Comparison of ENCODE assay signal across 36 cellular contexts in the genomic region with DNA sequence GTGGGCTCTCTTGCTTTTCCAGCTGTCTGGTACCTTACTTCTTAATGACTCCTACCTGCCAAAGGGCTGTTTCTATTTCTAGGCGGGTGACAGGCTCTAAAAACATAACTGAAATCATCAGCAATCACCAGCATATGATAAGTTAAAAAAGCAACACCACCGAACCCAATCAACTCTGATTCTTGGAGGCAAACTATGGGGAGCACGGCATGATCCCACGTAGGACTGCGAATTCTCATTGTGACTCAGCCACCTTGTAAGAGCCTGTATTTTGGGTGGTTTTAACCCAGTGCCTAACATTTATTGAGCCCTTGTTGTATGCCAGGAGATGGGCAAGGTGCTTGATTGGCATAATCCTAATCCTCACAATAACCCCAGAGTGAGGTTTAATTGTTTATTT.
"Had no signal": no experiment of that assay in that cellular context is flagged by ENCODE, and none has a peak within 500 bp of the region (broad histone marks: within the 10 kb centered on the region; RNA-seq: fewer than 3 reads in every experiment).

No MANE protein-coding gene starts in this region.

- H3K4me1 Mint-ChIP-seq: activated naive CD4-positive, alpha-beta T cell treated with anti-CD3 and anti-CD28 coated beads, Interleukin-2, amount 10 ng/mL, durations not matched to agents 7 days and 5 days; activated naive CD8-positive, alpha-beta T cell treated with anti-CD3 and anti-CD28 coated beads for 36 hours; activated naive CD8-positive, alpha-beta T cell treated with anti-CD3 and anti-CD28 coated beads, Interleukin-2, amount 10 ng/mL, durations not matched to agents 7 days and 5 days; activated naive CD8-positive, alpha-beta T cell treated with anti-CD3 and anti-CD28 coated beads, Interleukin-2, amount 50 U/mL, for 24 hours; brain; central memory CD8-positive, alpha-beta T cell had no signal

- H3K4me3 Mint-ChIP-seq: activated naive CD4-positive, alpha-beta T cell treated with anti-CD3 and anti-CD28 coated beads for 36 hours; activated naive CD4-positive, alpha-beta T cell treated with anti-CD3 and anti-CD28 coated beads, Interleukin-2, amount 10 ng/mL, durations not matched to agents 7 days and 5 days; activated naive CD4-positive, alpha-beta T cell treated with anti-CD3 and anti-CD28 coated beads, Interleukin-2, amount 50 U/mL, for 24 hours; activated naive CD8-positive, alpha-beta T cell; activated naive CD8-positive, alpha-beta T cell treated with anti-CD3 and anti-CD28 coated beads for 36 hours; activated naive CD8-positive, alpha-beta T cell treated with anti-CD3 and anti-CD28 coated beads, Interleukin-2, amount 10 ng/mL, durations not matched to agents 7 days and 5 days; activated naive CD8-positive, alpha-beta T cell treated with anti-CD3 and anti-CD28 coated beads, Interleukin-2, amount 50 U/mL, for 24 hours; activated T-cell treated with anti-CD3 and anti-CD28 coated beads, Interleukin-2, amount 50 U/mL, for 24 hours; activated T-cell treated with anti-CD3 and anti-CD28 coated beads, Interleukin-2, amount 50 U/mL, for 4 hours; activated T-cell treated with anti-CD3 and anti-CD28 coated beads, Interleukin-2, amount 50 U/mL, for 72 hours; activated T-helper 1 cell treated with anti-CD3 and anti-CD28 coated beads, Interleukin-12 subunit alpha, Interleukin-12 subunit beta, Interleukin-2, Interleukin-4 antibody, amounts not matched to agents 30 ng/mL and 10 ng/mL and 1 ng/mL, durations not matched to agents 14 hours and 24 hours and 36 hours; brain; central memory CD8-positive, alpha-beta T cell had no signal

- H3K9me3 ChIP-seq: adrenal gland, ascending aorta, body of pancreas had no signal

- H3K27me3 Mint-ChIP-seq: activated naive CD4-positive, alpha-beta T cell treated with anti-CD3 and anti-CD28 coated beads, Interleukin-2, amount 10 ng/mL, durations not matched to agents 7 days and 5 days; activated naive CD4-positive, alpha-beta T cell treated with anti-CD3 and anti-CD28 coated beads, Interleukin-2, amount 50 U/mL, for 24 hours; activated naive CD8-positive, alpha-beta T cell; activated naive CD8-positive, alpha-beta T cell treated with anti-CD3 and anti-CD28 coated beads for 36 hours; activated naive CD8-positive, alpha-beta T cell treated with anti-CD3 and anti-CD28 coated beads, Interleukin-2, amount 10 ng/mL, durations not matched to agents 7 days and 5 days; activated naive CD8-positive, alpha-beta T cell treated with anti-CD3 and anti-CD28 coated beads, Interleukin-2, amount 50 U/mL, for 24 hours; activated T-cell treated with anti-CD3 and anti-CD28 coated beads, Interleukin-2, amount 50 U/mL, for 24 hours; brain; central memory CD8-positive, alpha-beta T cell had no signal

- ATAC-seq: activated naive CD4-positive, alpha-beta T cell treated with anti-CD3 and anti-CD28 coated beads, Interleukin-2, amount 50 U/mL, for 72 hours; activated naive CD8-positive, alpha-beta T cell treated with anti-CD3 and anti-CD28 coated beads, Interleukin-2, amount 50 U/mL, for 24 hours; activated T-cell treated with anti-CD3 and anti-CD28 coated beads, Interleukin-2, amount 50 U/mL, for 4 hours; activated T-cell treated with anti-CD3 and anti-CD28 coated beads, Interleukin-2, amount 50 U/mL, for 72 hours; body of pancreas had no signal

- H3K27me3 ChIP-seq: adrenal gland, ascending aorta, body of pancreas, brain microvascular endothelial cell, breast epithelium, cardiac muscle cell had no signal

- DNase-seq: activated effector memory CD4-positive, alpha-beta T cell treated with anti-CD3 and anti-CD28 coated beads, Interleukin-2, amount 50 U/mL, for 16 hours; activated effector memory CD4-positive, alpha-beta T cell treated with Interleukin-2 at 50 U/mL for 16 hours; activated gamma-delta T cell; activated gamma-delta T cell treated with Interleukin-2 at 50 U/mL for 16 hours; activated naive CD4-positive, alpha-beta T cell; activated naive CD4-positive, alpha-beta T cell treated with anti-CD3 and anti-CD28 coated beads for 36 hours; activated naive CD4-positive, alpha-beta T cell treated with anti-CD3 and anti-CD28 coated beads, Interleukin-2, amount 10 ng/mL, durations not matched to agents 7 days and 5 days; activated naive CD4-positive, alpha-beta T cell treated with anti-CD3 and anti-CD28 coated beads, Interleukin-2, amount 50 U/mL, for 16 hours; activated naive CD4-positive, alpha-beta T cell treated with Interleukin-2 at 50 U/mL for 16 hours; activated naive CD8-positive, alpha-beta T cell treated with anti-CD3 and anti-CD28 coated beads for 36 hours; activated naive CD8-positive, alpha-beta T cell treated with anti-CD3 and anti-CD28 coated beads, Interleukin-2, amount 10 ng/mL, durations not matched to agents 7 days and 5 days; activated naive CD8-positive, alpha-beta T cell treated with anti-CD3 and anti-CD28 coated beads, Interleukin-2, amount 50 U/mL, for 24 hours; activated T-cell treated with anti-CD3 and anti-CD28 coated beads, Interleukin-2, amount 50 U/mL, for 1 hour; activated T-cell treated with anti-CD3 and anti-CD28 coated beads, Interleukin-2, amount 50 U/mL, for 24 hours; activated T-cell treated with anti-CD3 and anti-CD28 coated beads, Interleukin-2, amount 50 U/mL, for 4 hours; activated T-cell treated with anti-CD3 and anti-CD28 coated beads, Interleukin-2, amount 50 U/mL, for 48 hours; activated T-cell treated with anti-CD3 and anti-CD28 coated beads, Interleukin-2, amount 50 U/mL, for 72 hours; adrenal gland; amniotic stem cell; amygdala; anterior cingulate cortex; aorta; body of pancreas; brain microvascular endothelial cell; central memory CD4-positive, alpha-beta T cell; cerebellar nuclear complex had no signal

- H3K27ac ChIP-seq: adrenal gland, ascending aorta, body of pancreas, brain microvascular endothelial cell, breast epithelium, cardiac muscle cell had no signal

- H3K36me3 Mint-ChIP-seq: activated naive CD4-positive, alpha-beta T cell treated with anti-CD3 and anti-CD28 coated beads, Interleukin-2, amount 10 ng/mL, durations not matched to agents 7 days and 5 days; activated naive CD8-positive, alpha-beta T cell; activated naive CD8-positive, alpha-beta T cell treated with anti-CD3 and anti-CD28 coated beads for 36 hours; activated naive CD8-positive, alpha-beta T cell treated with anti-CD3 and anti-CD28 coated beads, Interleukin-2, amount 10 ng/mL, durations not matched to agents 7 days and 5 days; brain had no signal

- H3K27ac Mint-ChIP-seq: activated naive CD4-positive, alpha-beta T cell treated with anti-CD3 and anti-CD28 coated beads for 36 hours; activated naive CD4-positive, alpha-beta T cell treated with anti-CD3 and anti-CD28 coated beads, Interleukin-2, amount 10 ng/mL, durations not matched to agents 7 days and 5 days; activated naive CD4-positive, alpha-beta T cell treated with anti-CD3 and anti-CD28 coated beads, Interleukin-2, amount 50 U/mL, for 24 hours; activated naive CD4-positive, alpha-beta T cell treated with anti-CD3 and anti-CD28 coated beads, Interleukin-2, amount 50 U/mL, for 72 hours; activated naive CD8-positive, alpha-beta T cell; activated naive CD8-positive, alpha-beta T cell treated with anti-CD3 and anti-CD28 coated beads for 36 hours; activated naive CD8-positive, alpha-beta T cell treated with anti-CD3 and anti-CD28 coated beads, Interleukin-2, amount 10 ng/mL, durations not matched to agents 7 days and 5 days; activated naive CD8-positive, alpha-beta T cell treated with anti-CD3 and anti-CD28 coated beads, Interleukin-2, amount 50 U/mL, for 24 hours; activated T-cell treated with anti-CD3 and anti-CD28 coated beads, Interleukin-2, amount 50 U/mL, for 24 hours; activated T-cell treated with anti-CD3 and anti-CD28 coated beads, Interleukin-2, amount 50 U/mL, for 72 hours; activated T-helper 1 cell treated with anti-CD3 and anti-CD28 coated beads, Interleukin-12 subunit alpha, Interleukin-12 subunit beta, Interleukin-2, Interleukin-4 antibody, amounts not matched to agents 30 ng/mL and 10 ng/mL and 1 ng/mL, durations not matched to agents 14 hours and 24 hours and 36 hours; activated T-helper 2 cell treated with anti-CD3 and anti-CD28 coated beads, Interferon-gamma antibody, Interleukin-2, Interleukin-4, amounts not matched to agents 10 μg/mL and 5 μg/mL and 100 μg/mL, durations not matched to agents 14 hours and 24 hours and 36 hours; brain had no signal

- H3K36me3 ChIP-seq: adrenal gland, ascending aorta, brain microvascular endothelial cell, breast epithelium, cardiac muscle cell had no signal

- H3K4me1 ChIP-seq: adrenal gland, ascending aorta, body of pancreas, breast epithelium had no signal

- H3K4me3 ChIP-seq: adrenal gland, ascending aorta, body of pancreas, breast epithelium, cardiac muscle cell had no signal
